1 cellular context compared by ENCODE assay signal in genomic region chr13:94312511-94313191, GRCh38.
TF ChIP-seq lines count a peak whose summit lies in the region.

No MANE protein-coding gene starts in this region.

TF ChIP-seq in WTC11, 78 proteins besides CTCF, POLR2A, EP300 and RAD21 (continued from another document):
- no peak for TF ChIP-seq ZNF281 (CRISPR knock-in tag; IDR thresholded peaks at IDR 0.05)
- TF ChIP-seq NFATC4 (CRISPR knock-in tag; IDR thresholded peaks at IDR 0.05), result no peak
- TF ChIP-seq, protein P1, sequence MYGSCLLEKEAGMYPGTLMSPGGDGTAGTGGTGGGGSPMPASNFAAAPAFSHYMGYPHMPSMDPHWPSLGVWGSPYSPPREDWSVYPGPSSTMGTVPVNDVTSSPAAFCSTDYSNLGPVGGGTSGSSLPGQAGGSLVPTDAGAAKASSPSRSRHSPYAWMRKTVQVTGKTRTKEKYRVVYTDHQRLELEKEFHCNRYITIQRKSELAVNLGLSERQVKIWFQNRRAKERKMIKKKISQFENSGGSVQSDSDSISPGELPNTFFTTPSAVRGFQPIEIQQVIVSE (CRISPR knock-in tag; IDR thresholded peaks at IDR 0.05; ENCODE audit: borderline replicate concordance), result no peak
- TF ChIP-seq MXD4 (CRISPR knock-in tag; IDR thresholded peaks at IDR 0.05; ENCODE audit: borderline replicate concordance), result no peak
- no peak for TF ChIP-seq PRRX2 (CRISPR knock-in tag; IDR thresholded peaks at IDR 0.05)
- TF ChIP-seq, protein P2, sequence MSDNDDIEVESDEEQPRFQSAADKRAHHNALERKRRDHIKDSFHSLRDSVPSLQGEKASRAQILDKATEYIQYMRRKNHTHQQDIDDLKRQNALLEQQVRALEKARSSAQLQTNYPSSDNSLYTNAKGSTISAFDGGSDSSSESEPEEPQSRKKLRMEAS (CRISPR knock-in tag; IDR thresholded peaks at IDR 0.05), result no peak
